Comparison of ENCODE assay signal across 23 cellular contexts in genomic region chr15:96593735-96594134, GRCh38.
DNase-seq lines count a peak whose midpoint lies in the region; ATAC-seq, FAIRE-seq and TF ChIP-seq lines count a peak whose summit lies in the region.
"Had no signal": no experiment of that assay in that cellular context is flagged by ENCODE, and none has a peak within 500 bp of the region (broad histone marks: within the 10 kb centered on the region; RNA-seq: fewer than 3 reads in every experiment).

No MANE protein-coding gene starts in this region.

- ATAC-seq in lower lobe of right lung, result no peak
- ATAC-seq: T-helper 17 cell had no signal

- H3K27me3 ChIP-seq in MG63 (no peaks in the 10 kb centered on the region), ascending aorta (no peaks in the 10 kb centered on the region), lower lobe of right lung (ENCODE audit: low read depth) (no peaks in the 10 kb centered on the region)

- peak overlapping the region; percentile 34 for H3K4me3 ChIP-seq in MG63
- peak overlapping the region; percentile 32 for H3K4me3 ChIP-seq in epithelial cell of proximal tubule (ENCODE audit: low read depth, low read length)
- H3K4me3 ChIP-seq in ascending aorta, result no peak overlapping the region
- no peak overlapping the region for H3K4me3 ChIP-seq in lower lobe of right lung
- H3K4me3 ChIP-seq: hepatocyte, suprapubic skin had no signal

- DNase-seq in COLO668 (lab: John Stamatoyannopoulos, UW; ENCODE audit: unreplicated experiment) (peak; percentile 31), MG63 (no peak), NCI-H69 (lab: John Stamatoyannopoulos, UW) (peak; percentile 81), epithelial cell of proximal tubule (ENCODE audit: low read depth) (no peak), frontal cortex (ENCODE audit: low spot score in 2 of 2) (no peak), ascending aorta (ENCODE audit: low spot score in 2 of 2) (no peak), lower lobe of right lung (no peak)
- no peak for DNase-seq in stimulated activated CD4-positive, alpha-beta T cell treated with anti-CD3 and anti-CD28 coated beads, Interleukin-15, amount 100 ng/mL, for 24 hours
- DNase-seq: activated CD4-positive, alpha-beta T cell treated with anti-CD3 and anti-CD28 coated beads, Interleukin-2, amount 50 U/mL, for 4 hours; activated CD8-positive, alpha-beta memory T cell treated with anti-CD3 and anti-CD28 coated beads, Interleukin-2, amount 50 U/mL, for 48 hours; activated effector memory CD4-positive, alpha-beta T cell treated with anti-CD3 and anti-CD28 coated beads, Interleukin-2, amount 50 U/mL, for 16 hours; DMS 273 treated with DMSO at 0.1 percent for 48 hours; IMR-90; NCI-H146; NCI-H510A treated with DMSO at 0.1 percent for 48 hours; nucleus accumbens; SIG-M5; T-helper 17 cell had no signal

- TF ChIP-seq CTCF in epithelial cell of proximal tubule (conservative IDR thresholded peaks at IDR 0.05; ENCODE audit: low read depth, low read length), result no peak
- no peak for TF ChIP-seq CTCF in ascending aorta (IDR thresholded peaks at IDR 0.05)
- TF ChIP-seq CTCF in lower lobe of right lung (IDR thresholded peaks at IDR 0.05), result no peak

- H3K36me3 ChIP-seq in MG63 (no peaks in the 10 kb centered on the region), ascending aorta (no peaks in the 10 kb centered on the region), lower lobe of right lung (no peaks in the 10 kb centered on the region)
- H3K36me3 ChIP-seq: suprapubic skin had no signal

- H3K27ac ChIP-seq in ascending aorta (no peak overlapping the region), lower lobe of right lung (no peak overlapping the region)
- H3K27ac ChIP-seq: C4-2B, hepatocyte, HL-60, suprapubic skin, VCaP had no signal

- no peaks in the 10 kb centered on the region for H3K9me3 ChIP-seq in MG63
- no peaks in the 10 kb centered on the region for H3K9me3 ChIP-seq in ascending aorta
- no peaks in the 10 kb centered on the region for H3K9me3 ChIP-seq in lower lobe of right lung
- H3K9me3 ChIP-seq: suprapubic skin had no signal

- intact Hi-C loops in ascending aorta (cut with DNase I), result no loop called here
- intact Hi-C loops in lower lobe of right lung (cut with DNase I), result no loop called here

- H3K4me1 ChIP-seq in ascending aorta (no peaks in the 10 kb centered on the region), lower lobe of right lung (no peaks in the 10 kb centered on the region)
- H3K4me1 ChIP-seq: suprapubic skin had no signal

- FAIRE-seq in frontal cortex (lab: Jason Lieb, UNC), result no peak

Comparison
In these comparisons a context has a peak if more than half of its experiments do, and no peak if none do; other contexts are left out.
1. DNase-seq: peak in COLO668 (single experiment) and NCI-H69 (single experiment); none in MG63 (single experiment), epithelial cell of proximal tubule (single experiment), frontal cortex (0 of 2), ascending aorta (0 of 2), lower lobe of right lung (single experiment) and stimulated activated CD4-positive, alpha-beta T cell treated with anti-CD3 and anti-CD28 coated beads, Interleukin-15, amount 100 ng/mL, for 24 hours (single experiment).
2. H3K4me3 ChIP-seq: peak in MG63 (single experiment) and epithelial cell of proximal tubule (single experiment); none in ascending aorta (0 of 2) and lower lobe of right lung (single experiment).